In the genomic region with DNA sequence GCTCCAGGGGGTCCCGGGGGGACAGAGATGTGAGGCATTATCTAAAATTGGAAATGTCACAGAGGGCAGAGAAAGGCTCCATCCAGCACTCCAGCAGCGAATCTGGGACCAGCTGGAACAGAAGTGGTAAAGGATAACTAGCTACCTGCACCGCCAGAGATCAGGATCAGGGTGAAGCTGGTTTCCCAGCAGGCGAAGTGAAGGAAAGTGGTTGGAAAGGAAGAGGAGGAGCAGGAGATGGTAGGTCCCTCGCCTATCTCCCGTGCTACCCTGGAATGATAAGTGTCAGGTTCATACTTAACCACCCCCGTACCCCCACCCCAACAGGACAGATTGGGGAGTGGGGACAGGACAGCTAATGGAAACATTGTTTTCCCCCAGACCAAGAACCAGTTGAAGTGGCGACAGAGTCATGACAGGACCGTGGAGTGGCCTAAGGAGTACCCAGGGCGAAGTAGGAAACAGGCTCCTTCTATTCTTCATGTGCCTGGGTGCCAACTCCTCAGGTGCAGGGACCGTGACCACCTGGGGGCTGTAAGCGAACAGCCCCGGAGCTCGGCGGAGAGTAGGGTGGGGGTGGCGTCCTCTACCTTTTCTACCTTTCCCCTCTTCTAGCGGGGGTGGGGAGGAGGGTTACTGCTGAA, we compare ENCODE assay signal across 8 cellular contexts. TPM values are rescaled to one million over a fixed set of nuclear protein-coding genes. Genes with fewer than 3 reads are reported as not detected.
DNase-seq lines count a peak whose midpoint lies in the region; ATAC-seq and TF ChIP-seq lines count a peak whose summit lies in the region.

No MANE protein-coding gene starts in this region.

- peak overlapping the region; percentile 96 for H3K27ac Mint-ChIP-seq in activated CD4-positive, alpha-beta memory T cell treated with anti-CD3 and anti-CD28 coated beads, Interleukin-2, amount 10 ng/mL, durations not matched to agents 7 days and 5 days

- peak overlapping the region; percentile 97 for H3K4me3 Mint-ChIP-seq in activated CD4-positive, alpha-beta memory T cell treated with anti-CD3 and anti-CD28 coated beads, Interleukin-2, amount 10 ng/mL, durations not matched to agents 7 days and 5 days

- H2AFZ ChIP-seq in hepatocyte, result peak overlapping the region; percentile 88

- H3K36me3 ChIP-seq in hepatocyte (replicated peaks; ENCODE audit: insufficient read depth, low read depth), result no peaks in the 10 kb centered on the region
- peaks cover 3 to 46% (median 41%) of the 10 kb centered on the region in 6 donors for H3K36me3 ChIP-seq in spleen

- H3K27me3 Mint-ChIP-seq in activated CD4-positive, alpha-beta memory T cell treated with anti-CD3 and anti-CD28 coated beads, Interleukin-2, amount 10 ng/mL, durations not matched to agents 7 days and 5 days, result no peaks in the 10 kb centered on the region

- TF ChIP-seq CTCF in hepatocyte (IDR thresholded peaks at IDR 0.05; ENCODE audit: poor library complexity), result no peak
- TF ChIP-seq CTCF in spleen (IDR thresholded peaks at IDR 0.05 in 8 of 11, conservative IDR thresholded peaks at IDR 0.05 in 3 of 11), result no peak

- peak overlapping the region; percentile 90 for H3K4me2 ChIP-seq in hepatocyte

- H3K27ac ChIP-seq in hepatocyte, result peak overlapping the region; percentile 86
- H3K27ac ChIP-seq in spleen, result peak overlapping the region; percentile 79 to 95 (median 92)

- DNase-seq in DMS 273 (lab: John Stamatoyannopoulos, UW; ENCODE audit: unreplicated experiment), result peak; percentile 30
- DNase-seq in DMS 273 treated with DMSO at 0.1 percent for 48 hours (lab: John Stamatoyannopoulos, UW), result no peak
- DNase-seq in activated CD4-positive, alpha-beta memory T cell treated with anti-CD3 and anti-CD28 coated beads, Interleukin-2, amount 10 ng/mL, durations not matched to agents 7 days and 5 days, result no peak
- no peak for DNase-seq in hepatocyte (ENCODE audit: low spot score)
- peak; percentile 57 for DNase-seq in spleen
- no peak for DNase-seq in AG08396 (ENCODE audit: low spot score)
- no peak for DNase-seq in HPDE6-E6E7 (ENCODE audit: extremely low spot score)

- no peaks in the 10 kb centered on the region for H3K9me3 ChIP-seq in hepatocyte (ENCODE audit: low read depth)
- H3K9me3 ChIP-seq in spleen, result no peaks in the 10 kb centered on the region

- H3K36me3 Mint-ChIP-seq in activated CD4-positive, alpha-beta memory T cell treated with anti-CD3 and anti-CD28 coated beads, Interleukin-2, amount 10 ng/mL, durations not matched to agents 7 days and 5 days (ENCODE audit: low read depth), result peaks cover 54% of the 10 kb centered on the region

- H4K20me1 ChIP-seq in hepatocyte (ENCODE audit: insufficient read depth, poor library complexity, severe bottlenecking), result no peaks in the 10 kb centered on the region

- TF ChIP-seq POLR2A in spleen (IDR thresholded peaks at IDR 0.05), result no peak

- H3K27me3 ChIP-seq in hepatocyte (no peaks in the 10 kb centered on the region), spleen (replicated peaks in 1 of 7) (no peaks in the 10 kb centered on the region)

- H3K4me1 ChIP-seq in hepatocyte (ENCODE audit: insufficient read depth), result peaks cover 8% of the 10 kb centered on the region
- peaks cover 18 to 89% (median 57%) of the 10 kb centered on the region in 6 donors for H3K4me1 ChIP-seq in spleen

- no peaks in the 10 kb centered on the region for H3K9me3 Mint-ChIP-seq in activated CD4-positive, alpha-beta memory T cell treated with anti-CD3 and anti-CD28 coated beads, Interleukin-2, amount 10 ng/mL, durations not matched to agents 7 days and 5 days

- CTCF ChIA-PET in activated CD4-positive, alpha-beta memory T cell treated with anti-CD3 and anti-CD28 coated beads, Interleukin-2, amount 10 ng/mL, durations not matched to agents 7 days and 5 days (lab: Charles Lee), result interaction anchor here (0.6 to 2.3 kb wide), 6 partner anchors 11 to 115 kb away, joined by 3 to 30 read pairs (median 7); a partner anchor contains a TSS

- H3K9me2 ChIP-seq in hepatocyte (replicated peaks; ENCODE audit: insufficient read depth), result no peaks in the 10 kb centered on the region

- no peak for ATAC-seq in HG03175 (IDR thresholded peaks at IDR 0.05; ENCODE audit: unreplicated experiment)

- H3K4me1 Mint-ChIP-seq in activated CD4-positive, alpha-beta memory T cell treated with anti-CD3 and anti-CD28 coated beads, Interleukin-2, amount 10 ng/mL, durations not matched to agents 7 days and 5 days, result peaks cover 71% of the 10 kb centered on the region

- POLR2A ChIA-PET in activated CD4-positive, alpha-beta memory T cell treated with anti-CD3 and anti-CD28 coated beads, Interleukin-2, amount 10 ng/mL, durations not matched to agents 7 days and 5 days (lab: Charles Lee), result interaction anchor here (0.8 to 3.3 kb wide), 11 partner anchors 9 to 115 kb away, joined by 3 to 69 read pairs (median 9); a partner anchor contains a TSS

- H3K79me2 ChIP-seq in hepatocyte, result peaks cover 17% of the 10 kb centered on the region

- H3K4me3 ChIP-seq in hepatocyte (peak overlapping the region; percentile 74), spleen (peak overlapping the region; percentile 71 to 95 (median 76))

- WGBS in hepatocyte (ENCODE audit: low lambda C conversion rate, missing lambda C conversion rate), result 18% methylated on average over 17 of the region's 17 CpGs
- 19 to 27% (median 24%) methylated on average over 16 to 17 of the region's 17 CpGs for WGBS in spleen, 5 donors

- intact Hi-C loops in spleen (cut with DNase I; ENCODE audit: low total_unique reads), result no loop called here

RNA-seq across cellular contexts. Expression of a gene that starts 0.7 kb away (rescaled TPM):
- total RNA-seq in activated CD4-positive, alpha-beta memory T cell treated with anti-CD3 and anti-CD28 coated beads, Interleukin-2, amount 10 ng/mL, durations not matched to agents 7 days and 5 days, result 10 to 100 TPM; 55.0 to 56.7 TPM
- total RNA-seq in hepatocyte (32.2 and 36.0 TPM in 2 replicates), spleen (10 to 100 TPM; 29.2 to 52.8 (median 35.6) TPM)
- polyA plus RNA-seq in hepatocyte (48.1 and 56.9 TPM in 2 replicates), spleen (10 to 100 TPM; 21.0 to 41.3 (median 31.8) TPM)

RNA-seq across cellular contexts. Expression of a gene that starts 10.4 kb away (rescaled TPM):
- 10 to 100 TPM; 32.9 to 33.2 TPM for total RNA-seq in activated CD4-positive, alpha-beta memory T cell treated with anti-CD3 and anti-CD28 coated beads, Interleukin-2, amount 10 ng/mL, durations not matched to agents 7 days and 5 days
- total RNA-seq in hepatocyte (11.2 and 18.3 TPM in 2 replicates), spleen (10 to 100 TPM; 25.5 to 41.3 (median 35.6) TPM)
- polyA plus RNA-seq in hepatocyte (30.7 and 31.6 TPM in 2 replicates), spleen (10 to 100 TPM; 33.5 to 74.7 (median 44.5) TPM)

RNA-seq across cellular contexts. Expression of a gene that starts 17.3 kb away (rescaled TPM):
- 10 to 100 TPM; 32.5 to 34.8 TPM for total RNA-seq in activated CD4-positive, alpha-beta memory T cell treated with anti-CD3 and anti-CD28 coated beads, Interleukin-2, amount 10 ng/mL, durations not matched to agents 7 days and 5 days
- total RNA-seq in hepatocyte, result 5.5 and 7.7 TPM in 2 replicates
- 24.4 and 44.7 TPM in 2 replicates for polyA plus RNA-seq in hepatocyte
- 10 to 100 TPM; 25.3 to 33.0 (median 29.4) TPM for total RNA-seq in spleen
- polyA plus RNA-seq in spleen, result 10 to 100 TPM; 17.9 to 26.1 (median 24.4) TPM

RNA-seq across cellular contexts. Expression of a gene that starts 22.3 kb away (rescaled TPM):
- 1 to 10 TPM in 1 of 2 experiments, under 1 TPM in 1; 0.83 to 1.2 TPM for total RNA-seq in activated CD4-positive, alpha-beta memory T cell treated with anti-CD3 and anti-CD28 coated beads, Interleukin-2, amount 10 ng/mL, durations not matched to agents 7 days and 5 days
- 1.2 and 2.3 TPM in 2 replicates for total RNA-seq in hepatocyte
- polyA plus RNA-seq in hepatocyte, result 4.4 and 6.1 TPM in 2 replicates
- 10 to 100 TPM in 4 of 7 donors, 1 to 10 TPM in 3; 1.1 to 37.8 (median 11.0) TPM for total RNA-seq in spleen
- 1 to 10 TPM in 1 of 3 donors, under 1 TPM in 2; 0.26 to 1.2 (median 0.91) TPM for polyA plus RNA-seq in spleen

RNA-seq across cellular contexts. Expression of a gene that starts 22.8 kb away (rescaled TPM):
- total RNA-seq in activated CD4-positive, alpha-beta memory T cell treated with anti-CD3 and anti-CD28 coated beads, Interleukin-2, amount 10 ng/mL, durations not matched to agents 7 days and 5 days, result 100 to 1,000 TPM; 103 to 113 TPM
- total RNA-seq in hepatocyte (105 and 136 TPM in 2 replicates), spleen (10 to 100 TPM; 62.8 to 76.3 (median 71.2) TPM)
- polyA plus RNA-seq in hepatocyte (119 and 128 TPM in 2 replicates), spleen (100 to 1,000 TPM; 114 to 130 (median 119) TPM)

Comparison
In these comparisons a context has a peak if more than half of its experiments do, and no peak if none do; other contexts are left out.
1. DNase-seq: peak in DMS 273 (single experiment) and spleen (single experiment); none in DMS 273 treated with DMSO at 0.1 percent for 48 hours (single experiment), activated CD4-positive, alpha-beta memory T cell treated with anti-CD3 and anti-CD28 coated beads, Interleukin-2, amount 10 ng/mL, durations not matched to agents 7 days and 5 days (single experiment), hepatocyte (single experiment), AG08396 (single experiment) and HPDE6-E6E7 (single experiment).